Comparison of ENCODE assay signal across 8 cellular contexts in genomic region chr7:149930369-149931068, GRCh38. TPM values are rescaled to one million over a fixed set of nuclear protein-coding genes. Genes with fewer than 3 reads are reported as not detected.
A peak's percentile ranks its signal among the peaks of the same experiment; 100 is the strongest.
DNase-seq lines count a peak whose midpoint lies in the region; ATAC-seq, FAIRE-seq and TF ChIP-seq lines count a peak whose summit lies in the region.
"Not testable (repeated sequence)": the region's sequence is repeated elsewhere in the genome, so short reads cannot be mapped to it uniquely, and the experiment has no call there.

No MANE protein-coding gene starts in this region.

- not testable (repeated sequence) for H3K4me1 ChIP-seq in HEK293 (ENCODE audit: control insufficient read depth, insufficient read depth, low read length); heart right ventricle; mesendoderm (ENCODE audit: control insufficient read depth, low read depth, low read length); small intestine (ENCODE audit: control insufficient read depth in 2 of 2, insufficient read depth in 1 of 2, low read depth in 1 of 2, low read length in 1 of 2)

- H3K27ac ChIP-seq in HEK293 (ENCODE audit: extremely low read depth, low read depth, low read length); heart right ventricle; mesendoderm (ENCODE audit: low read depth, low read length); small intestine (ENCODE audit: low read depth in 1 of 2, low read length in 1 of 2): not testable (repeated sequence)

- POLR2A ChIA-PET in HEK293 (lab: Yijun Ruan, JAX) = not testable (repeated sequence)

- in situ Hi-C loops in SK-MEL-5 (cut with HindIII; ENCODE audit: low pct_unique_long_range_greater_than_20kb, low sequenced_read_pairs) = not testable (repeated sequence)

- WGBS in heart right ventricle, 2 donors = 44 to 47% methylated on average over 5 to 6 of the region's 7 CpGs
- WGBS in mesendoderm (ENCODE audit: extremely low coverage, insufficient coverage, low lambda C conversion rate) = no CpG with 5 or more reads among the region's 7 CpGs
- 62 to 76% (median 73%) methylated on average over 4 to 6 of the region's 7 CpGs for WGBS in small intestine, 3 donors

- H2AK5ac ChIP-seq in mesendoderm (ENCODE audit: low read length) = not testable (repeated sequence)

- H2BK120ac ChIP-seq in mesendoderm (ENCODE audit: low read depth, low read length) = not testable (repeated sequence)

- not testable (repeated sequence) for H3K9ac ChIP-seq in mesendoderm (ENCODE audit: low read length)

- H3K4me2 ChIP-seq in mesendoderm (ENCODE audit: low read length) = not testable (repeated sequence)

- not testable (repeated sequence) for H2BK15ac ChIP-seq in mesendoderm (replicated peaks; ENCODE audit: low read depth)

- H4K8ac ChIP-seq in mesendoderm (ENCODE audit: low read depth, low read length) = not testable (repeated sequence)

- not testable (repeated sequence) for H3K36me3 ChIP-seq in HEK293 (ENCODE audit: control insufficient read depth in 2 of 2, insufficient read depth in 1 of 2, low read length in 2 of 2); heart right ventricle; mesendoderm (ENCODE audit: control insufficient read depth, insufficient read depth, low read length); small intestine (ENCODE audit: control insufficient read depth in 2 of 2, insufficient read depth in 2 of 2, low read length in 2 of 2)

- H3K9me3 ChIP-seq in HEK293 (ENCODE audit: control insufficient read depth, insufficient read depth, low read depth, low read length); heart right ventricle; small intestine (ENCODE audit: control insufficient read depth, low read depth): not testable (repeated sequence)

- peak in 6 of 8 donors; percentile 51 to 66 (median 59) for ATAC-seq in heart right ventricle

- not testable (repeated sequence) for H3K56ac ChIP-seq in mesendoderm (ENCODE audit: low read length)

- H3K79me2 ChIP-seq in mesendoderm (ENCODE audit: control insufficient read depth, insufficient read depth, low read length) = not testable (repeated sequence)

- H2BK5ac ChIP-seq in mesendoderm (ENCODE audit: low read length) = not testable (repeated sequence)

- peak; percentile 71 for DNase-seq in DMS 273 (lab: John Stamatoyannopoulos, UW; ENCODE audit: unreplicated experiment)
- peak; percentile 43 for DNase-seq in SK-MEL-5 (ENCODE audit: low read depth, low spot score)
- DNase-seq in cerebellar cortex (ENCODE audit: low spot score) = peak; percentile 54
- DNase-seq in fibroblast of the aortic adventitia (ENCODE audit: low read depth) = peak; percentile 48
- DNase-seq in heart right ventricle = not testable (repeated sequence)
- peak; percentile 28 for DNase-seq in mesendoderm
- peak; percentile 4 for DNase-seq in small intestine

- CTCF ChIA-PET in HEK293 (lab: Yijun Ruan, JAX) = not testable (repeated sequence)

- H3K4ac ChIP-seq in mesendoderm (ENCODE audit: low read depth, low read length) = not testable (repeated sequence)

- H3K79me1 ChIP-seq in mesendoderm (ENCODE audit: low read length) = not testable (repeated sequence)

- intact Hi-C loops in heart right ventricle (cut with DNase I) = not testable (repeated sequence)

- H3K23ac ChIP-seq in mesendoderm (ENCODE audit: low read length) = not testable (repeated sequence)

- not testable (repeated sequence) for H3K18ac ChIP-seq in mesendoderm (ENCODE audit: low read length)

- not testable (repeated sequence) for H4K5ac ChIP-seq in mesendoderm (ENCODE audit: low read length)

- not testable (repeated sequence) for TF ChIP-seq CTCF in HEK293 (tag by site-specific recombination; IDR thresholded peaks at IDR 0.05); fibroblast of the aortic adventitia (IDR thresholded peaks at IDR 0.05; ENCODE audit: insufficient read depth, low read length); heart right ventricle (IDR thresholded peaks at IDR 0.05)

- not testable (repeated sequence) for FAIRE-seq in small intestine (lab: Jason Lieb, UNC)

- H3K27me3 ChIP-seq in heart right ventricle; mesendoderm (ENCODE audit: insufficient read depth, low read length, poor library complexity); small intestine (ENCODE audit: control insufficient read depth in 2 of 2, insufficient read depth in 2 of 2, low read length in 2 of 2): not testable (repeated sequence)

- H3K4me3 ChIP-seq in HEK293 (ENCODE audit: low read depth, low read length); fibroblast of the aortic adventitia (ENCODE audit: low read depth, low read length); heart right ventricle; mesendoderm (ENCODE audit: low read length); small intestine (ENCODE audit: low read depth in 1 of 2, low read length in 2 of 2): not testable (repeated sequence)

TF ChIP-seq in HEK293, 187 proteins besides CTCF, POLR2A, EP300 and RAD21:
- peak; percentile 51; the same call in 1 of the 2 replicates for TF ChIP-seq OSR2 (tag by site-specific recombination; IDR thresholded peaks at IDR 0.05)

RNA-seq across cellular contexts. Expression of gene ATP6V0E2, which starts 56.8 kb away (rescaled TPM):
- 25.8 and 30.3 TPM in 2 replicates for total RNA-seq in SK-MEL-5 (2014; rRNA removed; shearing (Covaris generic))
- 105 and 126 TPM in 2 replicates for polyA plus RNA-seq in SK-MEL-5 (2015; cell fraction: cytosol; rRNA removed)
- 44.5 and 45.6 TPM in 2 replicates for polyA plus RNA-seq in SK-MEL-5 (2015; cell fraction: nucleus; rRNA removed)
- total RNA-seq in fibroblast of the aortic adventitia (ENCODE audit: low replicate concordance) = 7.5 and 22.5 TPM in 2 replicates
- 100 to 1,000 TPM in 5 of 10 donors, 10 to 100 TPM in 5; 69.2 to 119 (median 96.7) TPM for total RNA-seq in heart right ventricle
- polyA plus RNA-seq in heart right ventricle = 10 to 100 TPM; 27.5 to 46.5 TPM
- polyA plus RNA-seq in mesendoderm (2013, experiment 1 of 2) = 10.4 TPM
- polyA plus RNA-seq in mesendoderm (2013, experiment 2 of 2) = 9.8 TPM
- polyA plus RNA-seq in small intestine = 10 to 100 TPM in 1 of 3 donors, 1 to 10 TPM in 2; 4.9 to 33.8 (median 5.4) TPM
